28 cellular contexts compared by ENCODE assay signal in genomic region chr11:134907636-134908035, GRCh38.
"Had no signal": no experiment of that assay in that cellular context is flagged by ENCODE, and none has a peak within 500 bp of the region (broad histone marks: within the 10 kb centered on the region; RNA-seq: fewer than 3 reads in every experiment).

No MANE protein-coding gene starts in this region.

- H3K4me3 Mint-ChIP-seq: stimulated activated effector memory CD8-positive, alpha-beta T cell treated with anti-CD3 and anti-CD28 coated beads, Interleukin-12 subunit alpha, Interleukin-12 subunit beta, amount 100 ng/mL, for 72 hours; stimulated activated memory B cell treated with anti-CD40 and anti-IgM and Interleukin-4, amounts not matched to agents 10 μg/mL and 1 μg/mL and 100 μg/mL, for 72 hours; stimulated activated naive B cell treated with anti-CD40 and anti-IgM and Interleukin-4, amounts not matched to agents 10 μg/mL and 1 μg/mL and 100 μg/mL, for 72 hours; stimulated activated naive CD8-positive, alpha-beta T cell treated with anti-CD3 and anti-CD28 coated beads, Interleukin-15, amount 100 ng/mL, for 72 hours; stimulated activated naive CD8-positive, alpha-beta T cell treated with anti-CD3 and anti-CD28 coated beads, Interleukin-15, Interleukin-2, amounts not matched to agents 100 ng/mL and 50 ng/mL, for 24 hours; type B pancreatic cell had no signal

- H3K36me3 Mint-ChIP-seq: stimulated activated effector memory CD8-positive, alpha-beta T cell treated with anti-CD3 and anti-CD28 coated beads, Interleukin-12 subunit alpha, Interleukin-12 subunit beta, amount 100 ng/mL, for 72 hours; stimulated activated memory B cell treated with anti-CD40 and anti-IgM and Interleukin-4, amounts not matched to agents 10 μg/mL and 1 μg/mL and 100 μg/mL, for 72 hours; stimulated activated naive B cell treated with anti-CD40 and anti-IgM and Interleukin-4, amounts not matched to agents 10 μg/mL and 1 μg/mL and 100 μg/mL, for 72 hours; type B pancreatic cell had no signal

- H3K4me3 ChIP-seq: stomach, suprapubic skin, testis, thoracic aorta, thyroid gland, tibial artery, tibial nerve, transverse colon, upper lobe of left lung, upper lobe of right lung, uterus, vagina had no signal

- H3K4me1 ChIP-seq: suprapubic skin, testis, thyroid gland, transverse colon, uterus, vagina had no signal

- H3K9me3 Mint-ChIP-seq: stimulated activated effector memory CD8-positive, alpha-beta T cell treated with anti-CD3 and anti-CD28 coated beads, Interleukin-12 subunit alpha, Interleukin-12 subunit beta, amount 100 ng/mL, for 72 hours; stimulated activated memory B cell treated with anti-CD40 and anti-IgM and Interleukin-4, amounts not matched to agents 10 μg/mL and 1 μg/mL and 100 μg/mL, for 72 hours; stimulated activated naive B cell treated with anti-CD40 and anti-IgM and Interleukin-4, amounts not matched to agents 10 μg/mL and 1 μg/mL and 100 μg/mL, for 72 hours; stimulated activated naive CD8-positive, alpha-beta T cell treated with anti-CD3 and anti-CD28 coated beads, Interleukin-15, amount 100 ng/mL, for 72 hours; stimulated activated naive CD8-positive, alpha-beta T cell treated with anti-CD3 and anti-CD28 coated beads, Interleukin-15, Interleukin-2, amounts not matched to agents 100 ng/mL and 50 ng/mL, for 24 hours; type B pancreatic cell had no signal

- H3K9me3 ChIP-seq: stomach, suprapubic skin, testis, thoracic aorta, thyroid gland, tibial artery, tibial nerve, transverse colon, upper lobe of left lung, upper lobe of right lung, uterus, vagina had no signal

- H3K36me3 ChIP-seq: stomach, suprapubic skin, thoracic aorta, thyroid gland, tibial artery, tibial nerve, transverse colon, upper lobe of left lung, upper lobe of right lung, uterus, vagina had no signal

- H3K27ac ChIP-seq: stomach, suprapubic skin, testis, thoracic aorta, thyroid gland, tibial artery, tibial nerve, transverse colon, upper lobe of left lung, upper lobe of right lung, uterus, vagina had no signal

- H3K4me1 Mint-ChIP-seq: stimulated activated effector memory CD8-positive, alpha-beta T cell treated with anti-CD3 and anti-CD28 coated beads, Interleukin-12 subunit alpha, Interleukin-12 subunit beta, amount 100 ng/mL, for 72 hours; stimulated activated memory B cell treated with anti-CD40 and anti-IgM and Interleukin-4, amounts not matched to agents 10 μg/mL and 1 μg/mL and 100 μg/mL, for 72 hours; stimulated activated naive B cell treated with anti-CD40 and anti-IgM and Interleukin-4, amounts not matched to agents 10 μg/mL and 1 μg/mL and 100 μg/mL, for 72 hours; stimulated activated naive CD8-positive, alpha-beta T cell treated with anti-CD3 and anti-CD28 coated beads, Interleukin-15, amount 100 ng/mL, for 72 hours had no signal

- H3K27ac Mint-ChIP-seq: stimulated activated effector memory CD8-positive, alpha-beta T cell treated with anti-CD3 and anti-CD28 coated beads, Interleukin-12 subunit alpha, Interleukin-12 subunit beta, amount 100 ng/mL, for 72 hours; stimulated activated memory B cell treated with anti-CD40 and anti-IgM and Interleukin-4, amounts not matched to agents 10 μg/mL and 1 μg/mL and 100 μg/mL, for 72 hours; stimulated activated naive B cell treated with anti-CD40 and anti-IgM and Interleukin-4, amounts not matched to agents 10 μg/mL and 1 μg/mL and 100 μg/mL, for 72 hours; stimulated activated naive CD8-positive, alpha-beta T cell treated with anti-CD3 and anti-CD28 coated beads, Interleukin-15, amount 100 ng/mL, for 72 hours; stimulated activated naive CD8-positive, alpha-beta T cell treated with anti-CD3 and anti-CD28 coated beads, Interleukin-15, Interleukin-2, amounts not matched to agents 100 ng/mL and 50 ng/mL, for 24 hours; type B pancreatic cell had no signal

- ATAC-seq: stimulated activated effector memory CD8-positive, alpha-beta T cell treated with anti-CD3 and anti-CD28 coated beads, Interleukin-12 subunit alpha, Interleukin-12 subunit beta, amount 100 ng/mL, for 72 hours; stimulated activated memory B cell treated with anti-CD40 and anti-IgM and Interleukin-4, amounts not matched to agents 10 μg/mL and 1 μg/mL and 100 μg/mL, for 72 hours; stimulated activated naive B cell treated with anti-CD40 and anti-IgM and Interleukin-4, amounts not matched to agents 10 μg/mL and 1 μg/mL and 100 μg/mL, for 72 hours; stimulated activated naive CD8-positive, alpha-beta T cell treated with anti-CD3 and anti-CD28 coated beads, Interleukin-15, amount 100 ng/mL, for 72 hours; stimulated activated naive CD8-positive, alpha-beta T cell treated with anti-CD3 and anti-CD28 coated beads, Interleukin-15, Interleukin-2, amounts not matched to agents 100 U/mL and 50 U/mL, for 24 hours; upper lobe of right lung had no signal

- H3K27me3 ChIP-seq: testis, thyroid gland, upper lobe of left lung, upper lobe of right lung, uterus, vagina had no signal

- DNase-seq: stimulated activated CD4-positive, alpha-beta T cell treated with anti-CD3 and anti-CD28 coated beads, Interleukin-2, amount 100 ng/mL, for 48 hours; stimulated activated CD4-positive, alpha-beta T cell treated with anti-CD3 and anti-CD28 coated beads, Interleukin-4, amount 100 ng/mL, for 1 hour; stimulated activated CD4-positive, alpha-beta T cell treated with anti-CD3 and anti-CD28 coated beads, Interleukin-4, amount 100 ng/mL, for 24 hours; stimulated activated CD4-positive, alpha-beta T cell treated with anti-CD3 and anti-CD28 coated beads, Interleukin-4, amount 100 ng/mL, for 4 hours; stimulated activated CD8-positive, alpha-beta memory T cell treated with anti-CD3 and anti-CD28 coated beads, Interleukin-4, amount 100 ng/mL, for 48 hours; stimulated activated naive B cell treated with anti-CD40 and anti-IgM and Interleukin-4, amounts not matched to agents 10 μg/mL and 1 μg/mL and 100 μg/mL, for 72 hours; stimulated activated naive CD4-positive, alpha-beta T cell; stimulated activated naive CD4-positive, alpha-beta T cell treated with Interleukin-2 at 50 U/mL for 16 hours; stimulated activated naive CD8-positive, alpha-beta T cell treated with anti-CD3 and anti-CD28 coated beads, Interleukin-15, amount 100 ng/mL, for 72 hours; stimulated activated naive CD8-positive, alpha-beta T cell treated with anti-CD3 and anti-CD28 coated beads, Interleukin-15, Interleukin-2, amounts not matched to agents 100 U/mL and 50 U/mL, for 24 hours; stomach; substantia nigra; testis; thyroid gland; tibial artery; transverse colon; trophoblast cell; upper lobe of left lung; upper lobe of right lung; uterus had no signal
